1 cellular context compared by ENCODE assay signal in the genomic region with DNA sequence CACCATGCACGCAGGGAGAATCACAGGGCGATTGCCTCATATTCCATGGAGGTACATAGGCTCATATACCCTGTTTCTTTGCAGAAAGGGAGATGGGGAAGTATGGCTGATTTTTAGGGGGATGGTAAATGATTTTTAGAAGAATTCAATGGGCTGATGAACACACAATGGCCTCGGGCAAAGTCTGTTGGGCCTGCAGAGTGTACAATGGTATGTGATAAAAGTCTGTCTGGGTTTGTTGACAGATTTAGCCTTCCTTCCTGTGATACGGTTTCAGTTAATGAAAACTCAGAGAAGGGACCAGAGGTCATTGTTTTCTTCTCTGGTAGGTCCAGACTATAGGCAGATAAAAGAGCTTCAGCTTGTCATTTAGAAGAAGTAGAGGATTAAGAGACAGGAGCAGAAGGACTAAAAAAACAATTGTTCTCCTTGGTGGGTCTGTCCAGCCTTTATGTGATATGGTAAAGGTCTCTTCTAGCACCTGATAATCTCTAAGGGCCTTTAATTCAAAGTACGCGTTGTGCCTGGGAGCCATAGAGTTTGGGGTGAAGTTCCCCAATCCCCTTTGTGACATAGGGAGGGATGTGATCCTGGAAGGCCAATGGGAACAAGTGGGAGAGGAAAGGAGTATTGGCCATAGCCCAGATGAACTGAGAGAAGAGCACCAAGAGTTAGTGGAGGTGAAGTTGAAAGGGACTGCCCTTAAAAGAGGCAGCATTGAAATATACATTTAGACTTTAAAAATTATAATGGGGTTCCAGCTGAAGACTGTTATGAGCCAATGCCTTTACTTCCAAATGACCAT.
TF ChIP-seq lines count a peak whose summit lies in the region.

No MANE protein-coding gene starts in this region.

TF ChIP-seq in HepG2, 621 proteins besides CTCF, POLR2A, EP300 and RAD21 (continued from another document and continues in another):
- TF ChIP-seq ZNF12 (CRISPR knock-in tag; IDR thresholded peaks at IDR 0.05) (peak; percentile 62; the same call in 1 of the 2 replicates), MIXL1 (CRISPR knock-in tag; IDR thresholded peaks at IDR 0.05) (peak; percentile 87), PHF8 (CRISPR knock-in tag; IDR thresholded peaks at IDR 0.05) (no peak), MXD4 (CRISPR knock-in tag; IDR thresholded peaks at IDR 0.05) (no peak), MED13 (CRISPR knock-in tag; IDR thresholded peaks at IDR 0.05) (no peak), RNF219 (CRISPR knock-in tag; IDR thresholded peaks at IDR 0.05) (0 out of 2 replicates have a peak, but pooled peaks have one; percentile 82), EZH2 (conservative IDR thresholded peaks at IDR 0.05; ENCODE audit: low read depth, low read length) (no peak), AGO2 (optimal IDR thresholded peaks at IDR 0.05; ENCODE audit: low read depth, low read length) (no peak), ZNF766 (CRISPR knock-in tag; IDR thresholded peaks at IDR 0.05; ENCODE audit: borderline replicate concordance) (no peak), RBM22 (optimal IDR thresholded peaks at IDR 0.05; ENCODE audit: low read length) (no peak), NFIB (CRISPR knock-in tag; IDR thresholded peaks at IDR 0.05; ENCODE audit: borderline replicate concordance) (no peak), ZNF569 (CRISPR knock-in tag; IDR thresholded peaks at IDR 0.05; ENCODE audit: borderline replicate concordance) (no peak), ZNF605 (CRISPR knock-in tag; IDR thresholded peaks at IDR 0.05) (no peak; the same call in none of the 2 replicates), KLF9 (CRISPR knock-in tag; IDR thresholded peaks at IDR 0.05; ENCODE audit: low read depth) (no peak), TGIF2 (CRISPR knock-in tag; IDR thresholded peaks at IDR 0.05) (no peak), KLF11 (CRISPR knock-in tag; IDR thresholded peaks at IDR 0.05) (no peak), GATAD2A (CRISPR knock-in tag; IDR thresholded peaks at IDR 0.05) (peak; percentile 84; the same call in 1 of the 2 replicates), MXI1 (IDR thresholded peaks at IDR 0.05; ENCODE audit: borderline replicate concordance, low read depth, low read length) (no peak), ZNF329 (CRISPR knock-in tag; IDR thresholded peaks at IDR 0.05; ENCODE audit: low read depth) (no peak), ARHGAP35 (CRISPR knock-in tag; IDR thresholded peaks at IDR 0.05; ENCODE audit: borderline replicate concordance) (no peak), ZNF788 (CRISPR knock-in tag; IDR thresholded peaks at IDR 0.05; ENCODE audit: borderline replicate concordance) (0 out of 2 replicates have a peak, but pooled peaks have one; percentile 16), IKZF1 (IDR thresholded peaks at IDR 0.05) (no peak), ZNF512 (CRISPR knock-in tag; IDR thresholded peaks at IDR 0.05) (no peak), ZNF556 (CRISPR knock-in tag; IDR thresholded peaks at IDR 0.05; ENCODE audit: borderline replicate concordance) (peak; percentile 40; the same call in 1 of the 2 replicates), ZNF225 (CRISPR knock-in tag; IDR thresholded peaks at IDR 0.05) (no peak), KLF12 (CRISPR knock-in tag; IDR thresholded peaks at IDR 0.05; ENCODE audit: borderline replicate concordance) (no peak), ZNF350 (CRISPR knock-in tag; IDR thresholded peaks at IDR 0.05; ENCODE audit: borderline replicate concordance, low read depth) (no peak), HCFC1 (IDR thresholded peaks at IDR 0.05; ENCODE audit: low read depth, low read length) (no peak), PRMT3 (CRISPR knock-in tag; IDR thresholded peaks at IDR 0.05; ENCODE audit: borderline replicate concordance, low read depth) (no peak), ZZZ3 (CRISPR knock-in tag; IDR thresholded peaks at IDR 0.05; ENCODE audit: borderline replicate concordance) (peak; percentile 48; the same call in 1 of the 2 replicates), ZNF512B (CRISPR knock-in tag; IDR thresholded peaks at IDR 0.05; ENCODE audit: borderline replicate concordance) (0 out of 2 replicates have a peak, but pooled peaks have one; percentile 41)
- TF ChIP-seq, protein P1, sequence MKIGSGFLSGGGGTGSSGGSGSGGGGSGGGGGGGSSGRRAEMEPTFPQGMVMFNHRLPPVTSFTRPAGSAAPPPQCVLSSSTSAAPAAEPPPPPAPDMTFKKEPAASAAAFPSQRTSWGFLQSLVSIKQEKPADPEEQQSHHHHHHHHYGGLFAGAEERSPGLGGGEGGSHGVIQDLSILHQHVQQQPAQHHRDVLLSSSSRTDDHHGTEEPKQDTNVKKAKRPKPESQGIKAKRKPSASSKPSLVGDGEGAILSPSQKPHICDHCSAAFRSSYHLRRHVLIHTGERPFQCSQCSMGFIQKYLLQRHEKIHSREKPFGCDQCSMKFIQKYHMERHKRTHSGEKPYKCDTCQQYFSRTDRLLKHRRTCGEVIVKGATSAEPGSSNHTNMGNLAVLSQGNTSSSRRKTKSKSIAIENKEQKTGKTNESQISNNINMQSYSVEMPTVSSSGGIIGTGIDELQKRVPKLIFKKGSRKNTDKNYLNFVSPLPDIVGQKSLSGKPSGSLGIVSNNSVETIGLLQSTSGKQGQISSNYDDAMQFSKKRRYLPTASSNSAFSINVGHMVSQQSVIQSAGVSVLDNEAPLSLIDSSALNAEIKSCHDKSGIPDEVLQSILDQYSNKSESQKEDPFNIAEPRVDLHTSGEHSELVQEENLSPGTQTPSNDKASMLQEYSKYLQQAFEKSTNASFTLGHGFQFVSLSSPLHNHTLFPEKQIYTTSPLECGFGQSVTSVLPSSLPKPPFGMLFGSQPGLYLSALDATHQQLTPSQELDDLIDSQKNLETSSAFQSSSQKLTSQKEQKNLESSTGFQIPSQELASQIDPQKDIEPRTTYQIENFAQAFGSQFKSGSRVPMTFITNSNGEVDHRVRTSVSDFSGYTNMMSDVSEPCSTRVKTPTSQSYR (CRISPR knock-in tag; IDR thresholded peaks at IDR 0.05; ENCODE audit: borderline replicate concordance), result peak; percentile 90
- TF ChIP-seq, protein P2, sequence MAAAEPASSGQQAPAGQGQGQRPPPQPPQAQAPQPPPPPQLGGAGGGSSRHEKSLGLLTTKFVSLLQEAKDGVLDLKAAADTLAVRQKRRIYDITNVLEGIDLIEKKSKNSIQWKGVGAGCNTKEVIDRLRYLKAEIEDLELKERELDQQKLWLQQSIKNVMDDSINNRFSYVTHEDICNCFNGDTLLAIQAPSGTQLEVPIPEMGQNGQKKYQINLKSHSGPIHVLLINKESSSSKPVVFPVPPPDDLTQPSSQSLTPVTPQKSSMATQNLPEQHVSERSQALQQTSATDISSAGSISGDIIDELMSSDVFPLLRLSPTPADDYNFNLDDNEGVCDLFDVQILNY (CRISPR knock-in tag; conservative IDR thresholded peaks at IDR 0.05), result no peak
- TF ChIP-seq, protein P3, sequence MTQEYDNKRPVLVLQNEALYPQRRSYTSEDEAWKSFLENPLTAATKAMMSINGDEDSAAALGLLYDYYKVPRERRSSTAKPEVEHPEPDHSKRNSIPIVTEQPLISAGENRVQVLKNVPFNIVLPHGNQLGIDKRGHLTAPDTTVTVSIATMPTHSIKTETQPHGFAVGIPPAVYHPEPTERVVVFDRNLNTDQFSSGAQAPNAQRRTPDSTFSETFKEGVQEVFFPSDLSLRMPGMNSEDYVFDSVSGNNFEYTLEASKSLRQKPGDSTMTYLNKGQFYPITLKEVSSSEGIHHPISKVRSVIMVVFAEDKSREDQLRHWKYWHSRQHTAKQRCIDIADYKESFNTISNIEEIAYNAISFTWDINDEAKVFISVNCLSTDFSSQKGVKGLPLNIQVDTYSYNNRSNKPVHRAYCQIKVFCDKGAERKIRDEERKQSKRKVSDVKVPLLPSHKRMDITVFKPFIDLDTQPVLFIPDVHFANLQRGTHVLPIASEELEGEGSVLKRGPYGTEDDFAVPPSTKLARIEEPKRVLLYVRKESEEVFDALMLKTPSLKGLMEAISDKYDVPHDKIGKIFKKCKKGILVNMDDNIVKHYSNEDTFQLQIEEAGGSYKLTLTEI (CRISPR knock-in tag; conservative IDR thresholded peaks at IDR 0.05), result no peak
- TF ChIP-seq, protein P4, sequence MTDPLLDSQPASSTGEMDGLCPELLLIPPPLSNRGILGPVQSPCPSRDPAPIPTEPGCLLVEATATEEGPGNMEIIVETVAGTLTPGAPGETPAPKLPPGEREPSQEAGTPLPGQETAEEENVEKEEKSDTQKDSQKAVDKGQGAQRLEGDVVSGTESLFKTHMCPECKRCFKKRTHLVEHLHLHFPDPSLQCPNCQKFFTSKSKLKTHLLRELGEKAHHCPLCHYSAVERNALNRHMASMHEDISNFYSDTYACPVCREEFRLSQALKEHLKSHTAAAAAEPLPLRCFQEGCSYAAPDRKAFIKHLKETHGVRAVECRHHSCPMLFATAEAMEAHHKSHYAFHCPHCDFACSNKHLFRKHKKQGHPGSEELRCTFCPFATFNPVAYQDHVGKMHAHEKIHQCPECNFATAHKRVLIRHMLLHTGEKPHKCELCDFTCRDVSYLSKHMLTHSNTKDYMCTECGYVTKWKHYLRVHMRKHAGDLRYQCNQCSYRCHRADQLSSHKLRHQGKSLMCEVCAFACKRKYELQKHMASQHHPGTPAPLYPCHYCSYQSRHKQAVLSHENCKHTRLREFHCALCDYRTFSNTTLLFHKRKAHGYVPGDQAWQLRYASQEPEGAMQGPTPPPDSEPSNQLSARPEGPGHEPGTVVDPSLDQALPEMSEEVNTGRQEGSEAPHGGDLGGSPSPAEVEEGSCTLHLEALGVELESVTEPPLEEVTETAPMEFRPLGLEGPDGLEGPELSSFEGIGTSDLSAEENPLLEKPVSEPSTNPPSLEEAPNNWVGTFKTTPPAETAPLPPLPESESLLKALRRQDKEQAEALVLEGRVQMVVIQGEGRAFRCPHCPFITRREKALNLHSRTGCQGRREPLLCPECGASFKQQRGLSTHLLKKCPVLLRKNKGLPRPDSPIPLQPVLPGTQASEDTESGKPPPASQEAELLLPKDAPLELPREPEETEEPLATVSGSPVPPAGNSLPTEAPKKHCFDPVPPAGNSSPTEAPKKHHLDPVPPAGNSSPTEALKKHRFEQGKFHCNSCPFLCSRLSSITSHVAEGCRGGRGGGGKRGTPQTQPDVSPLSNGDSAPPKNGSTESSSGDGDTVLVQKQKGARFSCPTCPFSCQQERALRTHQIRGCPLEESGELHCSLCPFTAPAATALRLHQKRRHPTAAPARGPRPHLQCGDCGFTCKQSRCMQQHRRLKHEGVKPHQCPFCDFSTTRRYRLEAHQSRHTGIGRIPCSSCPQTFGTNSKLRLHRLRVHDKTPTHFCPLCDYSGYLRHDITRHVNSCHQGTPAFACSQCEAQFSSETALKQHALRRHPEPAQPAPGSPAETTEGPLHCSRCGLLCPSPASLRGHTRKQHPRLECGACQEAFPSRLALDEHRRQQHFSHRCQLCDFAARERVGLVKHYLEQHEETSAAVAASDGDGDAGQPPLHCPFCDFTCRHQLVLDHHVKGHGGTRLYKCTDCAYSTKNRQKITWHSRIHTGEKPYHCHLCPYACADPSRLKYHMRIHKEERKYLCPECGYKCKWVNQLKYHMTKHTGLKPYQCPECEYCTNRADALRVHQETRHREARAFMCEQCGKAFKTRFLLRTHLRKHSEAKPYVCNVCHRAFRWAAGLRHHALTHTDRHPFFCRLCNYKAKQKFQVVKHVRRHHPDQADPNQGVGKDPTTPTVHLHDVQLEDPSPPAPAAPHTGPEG (CRISPR knock-in tag; IDR thresholded peaks at IDR 0.05), result 0 out of 2 replicates have a peak, but pooled peaks have one; percentile 13
- TF ChIP-seq, protein P5, sequence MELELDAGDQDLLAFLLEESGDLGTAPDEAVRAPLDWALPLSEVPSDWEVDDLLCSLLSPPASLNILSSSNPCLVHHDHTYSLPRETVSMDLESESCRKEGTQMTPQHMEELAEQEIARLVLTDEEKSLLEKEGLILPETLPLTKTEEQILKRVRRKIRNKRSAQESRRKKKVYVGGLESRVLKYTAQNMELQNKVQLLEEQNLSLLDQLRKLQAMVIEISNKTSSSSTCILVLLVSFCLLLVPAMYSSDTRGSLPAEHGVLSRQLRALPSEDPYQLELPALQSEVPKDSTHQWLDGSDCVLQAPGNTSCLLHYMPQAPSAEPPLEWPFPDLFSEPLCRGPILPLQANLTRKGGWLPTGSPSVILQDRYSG (CRISPR knock-in tag; IDR thresholded peaks at IDR 0.05), result no peak
